ENCODE assay signal across 9 cellular contexts in genomic region chr19:19459707-19460251, GRCh38. TPM values are rescaled to one million over a fixed set of nuclear protein-coding genes. Genes with fewer than 3 reads are reported as not detected.
DNase-seq lines count a peak whose midpoint lies in the region; ATAC-seq, FAIRE-seq and TF ChIP-seq lines count a peak whose summit lies in the region.
"Had no signal": no experiment of that assay in that cellular context is flagged by ENCODE, and none has a peak within 500 bp of the region (broad histone marks: within the 10 kb centered on the region; RNA-seq: fewer than 3 reads in every experiment).

No MANE protein-coding gene starts in this region.

- no peaks in the 10 kb centered on the region for H3K9me3 Mint-ChIP-seq in activated naive CD4-positive, alpha-beta T cell treated with anti-CD3 and anti-CD28 coated beads, Interleukin-2, amount 50 U/mL, for 24 hours

- peak overlapping the region; percentile 22 for H3K27ac ChIP-seq in keratinocyte (ENCODE audit: control insufficient read depth, insufficient read depth, low read length)
- H3K27ac ChIP-seq: C4-2B had no signal

- peaks cover 62% of the 10 kb centered on the region for H3K4me1 ChIP-seq in keratinocyte (ENCODE audit: control insufficient read depth, extremely low read depth, insufficient read depth, low read length)

- no peak for TF ChIP-seq CTCF in keratinocyte (optimal IDR thresholded peaks at IDR 0.05 in 1 of 3, IDR thresholded peaks at IDR 0.05 in 1 of 3, conservative IDR thresholded peaks at IDR 0.05 in 1 of 3; ENCODE audit: extremely low read depth in 1 of 3, insufficient read depth in 2 of 3, low read length in 3 of 3)

- H3K79me2 ChIP-seq in keratinocyte (ENCODE audit: control insufficient read depth, insufficient read depth, low read length) = peaks cover 91% of the 10 kb centered on the region

- peak overlapping the region; percentile 99 for H3K27ac Mint-ChIP-seq in activated naive CD4-positive, alpha-beta T cell treated with anti-CD3 and anti-CD28 coated beads, Interleukin-2, amount 50 U/mL, for 24 hours

- H2AFZ ChIP-seq in keratinocyte (ENCODE audit: control insufficient read depth, low read length) = no peak overlapping the region

- peaks cover 8 to 12% of the 10 kb centered on the region in 2 experiments for H3K36me3 ChIP-seq in keratinocyte (ENCODE audit: control insufficient read depth in 2 of 2, extremely low read depth in 1 of 2, insufficient read depth in 2 of 2, low read length in 2 of 2)

- peak overlapping the region; percentile 87 for H3K4me3 Mint-ChIP-seq in activated naive CD4-positive, alpha-beta T cell treated with anti-CD3 and anti-CD28 coated beads, Interleukin-2, amount 50 U/mL, for 24 hours

- peak; percentile 73 for FAIRE-seq in keratinocyte (lab: Jason Lieb, UNC)

- DNase-seq in A172 (ENCODE audit: low spot score) = peak; percentile 83
- no peak for DNase-seq in keratinocyte (ENCODE audit: low read depth, low spot score)
- peak; percentile 45 for DNase-seq in stimulated activated CD8-positive, alpha-beta memory T cell treated with anti-CD3 and anti-CD28 coated beads, Interleukin-12 subunit alpha, Interleukin-12 subunit beta, amount 100 ng/mL, for 4 hours (ENCODE audit: low read depth)
- DNase-seq in Ammon's horn (ENCODE audit: low spot score) = no peak
- DNase-seq in D341Med (ENCODE audit: low spot score) = no peak

- peak overlapping the region; percentile 15 for H3K4me2 ChIP-seq in keratinocyte (ENCODE audit: control insufficient read depth, extremely low read depth, insufficient read depth, low read depth, low read length)

- no peaks in the 10 kb centered on the region for H3K27me3 ChIP-seq in keratinocyte (ENCODE audit: control insufficient read depth, extremely low read depth, insufficient read depth, low read length)

- peaks cover 2% of the 10 kb centered on the region for H3K36me3 Mint-ChIP-seq in activated naive CD4-positive, alpha-beta T cell treated with anti-CD3 and anti-CD28 coated beads, Interleukin-2, amount 50 U/mL, for 24 hours

- peaks cover 84% of the 10 kb centered on the region for H3K4me1 Mint-ChIP-seq in activated naive CD4-positive, alpha-beta T cell treated with anti-CD3 and anti-CD28 coated beads, Interleukin-2, amount 50 U/mL, for 24 hours

- dilution Hi-C loops in keratinocyte (cut with MboI; ENCODE audit: extremely low pct_ligation_motif_present, low sequenced_read_pairs) = no loop called here

- H4K20me1 ChIP-seq in keratinocyte (ENCODE audit: control insufficient read depth, extremely low read depth, insufficient read depth, low read length) = peaks cover 37% of the 10 kb centered on the region

- peak; percentile 49 for ATAC-seq in GM21447 (IDR thresholded peaks at IDR 0.05; ENCODE audit: unreplicated experiment)
- peak; percentile 69 for ATAC-seq in SK-N-SH treated with all-trans-retinoic acid at 6 μM for 48 hours

- H3K27me3 Mint-ChIP-seq in activated naive CD4-positive, alpha-beta T cell treated with anti-CD3 and anti-CD28 coated beads, Interleukin-2, amount 50 U/mL, for 24 hours = no peaks in the 10 kb centered on the region

- H3K9me3 ChIP-seq in keratinocyte (ENCODE audit: control insufficient read depth, low read depth, low read length) = no peaks in the 10 kb centered on the region

- H3K4me3 ChIP-seq in keratinocyte (ENCODE audit: control insufficient read depth in 2 of 3, extremely low read depth in 1 of 3, insufficient read depth in 2 of 3, low read depth in 1 of 3, low read length in 3 of 3) = no peak overlapping the region

- peaks cover 16% of the 10 kb centered on the region for H3K9me1 ChIP-seq in keratinocyte (ENCODE audit: control insufficient read depth, extremely low read depth, insufficient read depth, low read length)

- no peak overlapping the region for H3K9ac ChIP-seq in keratinocyte (ENCODE audit: control insufficient read depth, extremely low read depth, insufficient read depth, low read length)

TF ChIP-seq in SK-N-SH treated with all-trans-retinoic acid at 6 μM for 48 hours, 23 proteins besides CTCF, POLR2A, EP300 and RAD21:
- TF ChIP-seq BACH2 (CRISPR knock-in tag; IDR thresholded peaks at IDR 0.05; ENCODE audit: borderline replicate concordance) (no peak), ESRRG (CRISPR knock-in tag; IDR thresholded peaks at IDR 0.05) (no peak), GLIS3 (CRISPR knock-in tag; IDR thresholded peaks at IDR 0.05) (no peak)
TF ChIP-seq in SK-N-SH treated with all-trans-retinoic acid at 6 μM for 48 hours: peak in this region for 0.

RNA-seq across cellular contexts. Expression of gene GATAD2A, which starts 54.3 kb away (rescaled TPM):
- total RNA-seq in A172 (2014; rRNA removed; shearing (Covaris generic)) = 62.1 and 84.0 TPM in 2 replicates
- polyA plus RNA-seq in keratinocyte = 14.6 to 81.0 TPM (median 28.4 TPM) in 3 replicates
- 71.6 TPM for polyA plus RNA-seq in keratinocyte (2011; ENCODE audit: low read depth)
- 26.1 and 55.1 TPM in 2 replicates for polyA plus RNA-seq in keratinocyte (2011; cell fraction: cytosol; rRNA removed)
- 33.4 and 37.0 TPM in 2 replicates for polyA plus RNA-seq in keratinocyte (2011; cell fraction: nucleus; rRNA removed)
- polyA plus RNA-seq in keratinocyte (2012; ENCODE audit: low replicate concordance) = 33.8 and 64.9 TPM in 2 replicates
- 10.3 to 40.8 TPM (median 17.9 TPM) in 3 replicates for polyA minus RNA-seq in keratinocyte
- 76.4 TPM for polyA minus RNA-seq in keratinocyte (2011; cell fraction: cytosol; rRNA and poly(A)+ RNA removed)
- 22.9 and 25.1 TPM in 2 replicates for polyA minus RNA-seq in keratinocyte (2011; cell fraction: nucleus; rRNA and poly(A)+ RNA removed)

RNA-seq across cellular contexts. Expression of gene TSSK6, which starts 55.6 kb away (rescaled TPM):
- total RNA-seq in A172 (2014; rRNA removed; shearing (Covaris generic)) = 0.26 and 0.88 TPM in 2 replicates
- polyA plus RNA-seq in keratinocyte = 0.47 to 1.0 TPM (median 0.77 TPM) in 3 replicates
- polyA plus RNA-seq in keratinocyte (2011; ENCODE audit: low read depth) = not detected
- polyA plus RNA-seq in keratinocyte (2011; cell fraction: cytosol; rRNA removed) = 0.45 and 1.0 TPM in 2 replicates
- polyA plus RNA-seq in keratinocyte (2011; cell fraction: nucleus; rRNA removed) = 0.70 and 2.1 TPM in 2 replicates
- 0.37 and 1.2 TPM in 2 replicates for polyA plus RNA-seq in keratinocyte (2012; ENCODE audit: low replicate concordance)
- polyA minus RNA-seq in keratinocyte = not detected in 3 replicates
- not detected for polyA minus RNA-seq in keratinocyte (2011; cell fraction: cytosol; rRNA and poly(A)+ RNA removed)
- 0.63 and 0.78 TPM in 2 replicates for polyA minus RNA-seq in keratinocyte (2011; cell fraction: nucleus; rRNA and poly(A)+ RNA removed)

RNA-seq across cellular contexts. Expression of gene NDUFA13, which starts 56.2 kb away (rescaled TPM):
- 43.2 and 101 TPM in 2 replicates for total RNA-seq in A172 (2014; rRNA removed; shearing (Covaris generic))
- polyA plus RNA-seq in keratinocyte = 294 to 475 TPM (median 343 TPM) in 3 replicates
- 523 TPM for polyA plus RNA-seq in keratinocyte (2011; ENCODE audit: low read depth)
- polyA plus RNA-seq in keratinocyte (2011; cell fraction: cytosol; rRNA removed) = 167 and 490 TPM in 2 replicates
- polyA plus RNA-seq in keratinocyte (2011; cell fraction: nucleus; rRNA removed) = 169 and 188 TPM in 2 replicates
- 285 and 463 TPM in 2 replicates for polyA plus RNA-seq in keratinocyte (2012; ENCODE audit: low replicate concordance)
- polyA minus RNA-seq in keratinocyte = 116 to 149 TPM (median 142 TPM) in 3 replicates
- polyA minus RNA-seq in keratinocyte (2011; cell fraction: cytosol; rRNA and poly(A)+ RNA removed) = 191 TPM
- polyA minus RNA-seq in keratinocyte (2011; cell fraction: nucleus; rRNA and poly(A)+ RNA removed) = 36.9 and 41.3 TPM in 2 replicates

Comparison
In these comparisons a context has a peak if more than half of its experiments do, and no peak if none do; other contexts are left out.
1. DNase-seq: peak in A172 (single experiment) and stimulated activated CD8-positive, alpha-beta memory T cell treated with anti-CD3 and anti-CD28 coated beads, Interleukin-12 subunit alpha, Interleukin-12 subunit beta, amount 100 ng/mL, for 4 hours (single experiment); none in keratinocyte (single experiment), Ammon's horn (single experiment) and D341Med (single experiment).